ENCODE assay signal across 17 cellular contexts in genomic region chr17:40526668-40527067, GRCh38. TPM values are rescaled to one million over a fixed set of nuclear protein-coding genes. Genes with fewer than 3 reads are reported as not detected.
A peak's percentile ranks its signal among the peaks of the same experiment; 100 is the strongest.
DNase-seq lines count a peak whose midpoint lies in the region; ATAC-seq lines count a peak whose summit lies in the region.
"Had no signal": no experiment of that assay in that cellular context is flagged by ENCODE, and none has a peak within 500 bp of the region (broad histone marks: within the 10 kb centered on the region; RNA-seq: fewer than 3 reads in every experiment).

No MANE protein-coding gene starts in this region.

- peak; percentile 53 to 79 for ATAC-seq in right cardiac atrium
- no peak for ATAC-seq in stimulated activated naive B cell treated with anti-CD40 and anti-IgM and Interleukin-4, amounts not matched to agents 10 μg/mL and 1 μg/mL and 100 μg/mL, for 72 hours (replicated peaks)
- no peak for ATAC-seq in activated CD8-positive, alpha-beta T cell treated with anti-CD3 and anti-CD28 coated beads, Interleukin-2, amount 10 ng/mL, durations not matched to agents 7 days and 5 days
- ATAC-seq: activated CD8-positive, alpha-beta memory T cell treated with anti-CD3 and anti-CD28 coated beads, Interleukin-2, amount 10 ng/mL, durations not matched to agents 7 days and 5 days had no signal

- 48% methylated on average over 5 of the region's 5 CpGs for WGBS in right cardiac atrium

- peaks cover 17% of the 10 kb centered on the region for H3K36me3 Mint-ChIP-seq in activated T-cell treated with anti-CD3 and anti-CD28 coated beads, Interleukin-2, amount 50 U/mL, for 24 hours (ENCODE audit: low read depth)
- H3K36me3 Mint-ChIP-seq in activated T-helper 2 cell treated with anti-CD3 and anti-CD28 coated beads, Interferon-gamma antibody, Interleukin-2, Interleukin-4, amounts not matched to agents 10 μg/mL and 5 μg/mL and 100 μg/mL, durations not matched to agents 14 hours and 24 hours and 36 hours (ENCODE audit: low read depth) = peaks cover 56% of the 10 kb centered on the region
- H3K36me3 Mint-ChIP-seq in stimulated activated naive B cell treated with anti-CD40 and anti-IgM and Interleukin-4, amounts not matched to agents 10 μg/mL and 1 μg/mL and 100 μg/mL, for 72 hours = peaks cover 7 to 25% of the 10 kb centered on the region in 2 donors
- peaks cover 63% of the 10 kb centered on the region for H3K36me3 Mint-ChIP-seq in activated CD8-positive, alpha-beta T cell treated with anti-CD3 and anti-CD28 coated beads, Interleukin-2, amount 10 ng/mL, durations not matched to agents 7 days and 5 days (ENCODE audit: low read depth)

- H3K27me3 Mint-ChIP-seq in activated T-cell treated with anti-CD3 and anti-CD28 coated beads, Interleukin-2, amount 50 U/mL, for 24 hours = no peaks in the 10 kb centered on the region
- no peaks in the 10 kb centered on the region for H3K27me3 Mint-ChIP-seq in activated T-helper 2 cell treated with anti-CD3 and anti-CD28 coated beads, Interferon-gamma antibody, Interleukin-2, Interleukin-4, amounts not matched to agents 10 μg/mL and 5 μg/mL and 100 μg/mL, durations not matched to agents 14 hours and 24 hours and 36 hours (ENCODE audit: low read depth)
- H3K27me3 Mint-ChIP-seq in stimulated activated naive B cell treated with anti-CD40 and anti-IgM and Interleukin-4, amounts not matched to agents 10 μg/mL and 1 μg/mL and 100 μg/mL, for 72 hours = no peaks in the 10 kb centered on the region
- no peaks in the 10 kb centered on the region for H3K27me3 Mint-ChIP-seq in activated CD8-positive, alpha-beta T cell treated with anti-CD3 and anti-CD28 coated beads, Interleukin-2, amount 10 ng/mL, durations not matched to agents 7 days and 5 days (ENCODE audit: low read depth)
- H3K27me3 Mint-ChIP-seq: central memory CD8-positive, alpha-beta T cell; naive B cell had no signal

- H3K4me3 Mint-ChIP-seq in activated T-cell treated with anti-CD3 and anti-CD28 coated beads, Interleukin-2, amount 50 U/mL, for 24 hours = no peak overlapping the region
- H3K4me3 Mint-ChIP-seq in activated T-helper 2 cell treated with anti-CD3 and anti-CD28 coated beads, Interferon-gamma antibody, Interleukin-2, Interleukin-4, amounts not matched to agents 10 μg/mL and 5 μg/mL and 100 μg/mL, durations not matched to agents 14 hours and 24 hours and 36 hours (ENCODE audit: low read depth) = no peak overlapping the region
- no peak overlapping the region for H3K4me3 Mint-ChIP-seq in stimulated activated naive B cell treated with anti-CD40 and anti-IgM and Interleukin-4, amounts not matched to agents 10 μg/mL and 1 μg/mL and 100 μg/mL, for 72 hours
- H3K4me3 Mint-ChIP-seq in activated CD8-positive, alpha-beta T cell treated with anti-CD3 and anti-CD28 coated beads, Interleukin-2, amount 10 ng/mL, durations not matched to agents 7 days and 5 days = no peak overlapping the region
- H3K4me3 Mint-ChIP-seq: activated CD8-positive, alpha-beta memory T cell treated with anti-CD3 and anti-CD28 coated beads, Interleukin-2, amount 10 ng/mL, durations not matched to agents 7 days and 5 days; central memory CD8-positive, alpha-beta T cell; naive B cell had no signal

- H3K27ac Mint-ChIP-seq in activated T-cell treated with anti-CD3 and anti-CD28 coated beads, Interleukin-2, amount 50 U/mL, for 24 hours = no peak overlapping the region
- peak overlapping the region; percentile 16 for H3K27ac Mint-ChIP-seq in activated T-helper 2 cell treated with anti-CD3 and anti-CD28 coated beads, Interferon-gamma antibody, Interleukin-2, Interleukin-4, amounts not matched to agents 10 μg/mL and 5 μg/mL and 100 μg/mL, durations not matched to agents 14 hours and 24 hours and 36 hours
- H3K27ac Mint-ChIP-seq in stimulated activated naive B cell treated with anti-CD40 and anti-IgM and Interleukin-4, amounts not matched to agents 10 μg/mL and 1 μg/mL and 100 μg/mL, for 72 hours = peak overlapping the region; percentile 20
- no peak overlapping the region for H3K27ac Mint-ChIP-seq in activated CD8-positive, alpha-beta T cell treated with anti-CD3 and anti-CD28 coated beads, Interleukin-2, amount 10 ng/mL, durations not matched to agents 7 days and 5 days
- H3K27ac Mint-ChIP-seq: activated CD8-positive, alpha-beta memory T cell treated with anti-CD3 and anti-CD28 coated beads, Interleukin-2, amount 10 ng/mL, durations not matched to agents 7 days and 5 days had no signal

- H3K4me3 ChIP-seq in right cardiac atrium (ENCODE audit: low read length) = no peak overlapping the region
- H3K4me3 ChIP-seq: hepatocyte, SK-N-MC had no signal

- H3K4me1 Mint-ChIP-seq in activated T-cell treated with anti-CD3 and anti-CD28 coated beads, Interleukin-2, amount 50 U/mL, for 24 hours (ENCODE audit: low read depth) = peaks cover 39% of the 10 kb centered on the region
- H3K4me1 Mint-ChIP-seq in activated T-helper 2 cell treated with anti-CD3 and anti-CD28 coated beads, Interferon-gamma antibody, Interleukin-2, Interleukin-4, amounts not matched to agents 10 μg/mL and 5 μg/mL and 100 μg/mL, durations not matched to agents 14 hours and 24 hours and 36 hours (ENCODE audit: low read depth) = peaks cover 49% of the 10 kb centered on the region
- peaks cover 17 to 18% of the 10 kb centered on the region in 2 donors for H3K4me1 Mint-ChIP-seq in stimulated activated naive B cell treated with anti-CD40 and anti-IgM and Interleukin-4, amounts not matched to agents 10 μg/mL and 1 μg/mL and 100 μg/mL, for 72 hours
- H3K4me1 Mint-ChIP-seq in activated CD8-positive, alpha-beta T cell treated with anti-CD3 and anti-CD28 coated beads, Interleukin-2, amount 10 ng/mL, durations not matched to agents 7 days and 5 days (ENCODE audit: low read depth) = peaks cover 54% of the 10 kb centered on the region

- peaks cover 15% of the 10 kb centered on the region for H3K9me3 Mint-ChIP-seq in activated T-cell treated with anti-CD3 and anti-CD28 coated beads, Interleukin-2, amount 50 U/mL, for 24 hours
- H3K9me3 Mint-ChIP-seq in activated T-helper 2 cell treated with anti-CD3 and anti-CD28 coated beads, Interferon-gamma antibody, Interleukin-2, Interleukin-4, amounts not matched to agents 10 μg/mL and 5 μg/mL and 100 μg/mL, durations not matched to agents 14 hours and 24 hours and 36 hours = peaks cover 42% of the 10 kb centered on the region
- peaks cover 11 to 13% of the 10 kb centered on the region in 2 donors for H3K9me3 Mint-ChIP-seq in stimulated activated naive B cell treated with anti-CD40 and anti-IgM and Interleukin-4, amounts not matched to agents 10 μg/mL and 1 μg/mL and 100 μg/mL, for 72 hours
- H3K9me3 Mint-ChIP-seq in activated CD8-positive, alpha-beta T cell treated with anti-CD3 and anti-CD28 coated beads, Interleukin-2, amount 10 ng/mL, durations not matched to agents 7 days and 5 days (ENCODE audit: insufficient read depth) = peaks cover 32% of the 10 kb centered on the region
- H3K9me3 Mint-ChIP-seq: central memory CD8-positive, alpha-beta T cell had no signal

- DNase-seq in activated T-cell treated with anti-CD3 and anti-CD28 coated beads, Interleukin-2, amount 50 U/mL, for 24 hours = peak; percentile 25
- DNase-seq in activated T-cell treated with anti-CD3 and anti-CD28 coated beads for 4 hours (no peak), right cardiac atrium (peak in 2 of 3 donors; percentile 72), NCI-H1417 (lab: John Stamatoyannopoulos, UW) (no peak), Kasumi-1 (lab: John Stamatoyannopoulos, UW) (no peak)
- DNase-seq in activated T-helper 2 cell treated with anti-CD3 and anti-CD28 coated beads, Interferon-gamma antibody, Interleukin-2, Interleukin-4, amounts not matched to agents 10 μg/mL and 5 μg/mL and 100 μg/mL, durations not matched to agents 14 hours and 24 hours and 36 hours (ENCODE audit: low spot score) = no peak
- DNase-seq in stimulated activated naive B cell treated with anti-CD40 and anti-IgM and Interleukin-4, amounts not matched to agents 10 μg/mL and 1 μg/mL and 100 μg/mL, for 72 hours = no peak
- DNase-seq in activated CD8-positive, alpha-beta T cell treated with anti-CD3 and anti-CD28 coated beads, Interleukin-2, amount 10 ng/mL, durations not matched to agents 7 days and 5 days = no peak
- DNase-seq: activated CD8-positive, alpha-beta memory T cell treated with anti-CD3 and anti-CD28 coated beads, Interleukin-2, amount 10 ng/mL, durations not matched to agents 7 days and 5 days; naive B cell; NCI-H1105; NCI-H2171 treated with DMSO at 0.1 percent for 48 hours; stimulated activated CD4-positive, alpha-beta T cell treated with anti-CD3 and anti-CD28 coated beads, Interleukin-4, amount 100 ng/mL, for 1 hour had no signal

- no peak overlapping the region for H3K27ac ChIP-seq in right cardiac atrium (ENCODE audit: low read length)
- H3K27ac ChIP-seq: hepatocyte, SK-N-MC had no signal

- POLR2A ChIA-PET in activated CD8-positive, alpha-beta T cell treated with anti-CD3 and anti-CD28 coated beads, Interleukin-2, amount 10 ng/mL, durations not matched to agents 7 days and 5 days (lab: Charles Lee) = interaction anchor here (1.1 to 1.4 kb wide), 2 partner anchors 9 to 164 kb away, joined by 3 to 5 read pairs; no protein-coding TSS in a partner anchor

- CTCF ChIA-PET in activated CD8-positive, alpha-beta T cell treated with anti-CD3 and anti-CD28 coated beads, Interleukin-2, amount 10 ng/mL, durations not matched to agents 7 days and 5 days (lab: Charles Lee) = interaction anchor here (1.2 to 2.5 kb wide), 3 partner anchors 34 to 50 kb away, joined by 3 to 10 read pairs (median 5); no protein-coding TSS in a partner anchor

- intact Hi-C loops in activated T-helper 2 cell treated with anti-CD3 and anti-CD28 coated beads, Interferon-gamma antibody, Interleukin-2, Interleukin-4, amounts not matched to agents 10 μg/mL and 5 μg/mL and 100 μg/mL, durations not matched to agents 14 hours and 24 hours and 36 hours (cut with micrococcal nuclease) = no loop called here
- intact Hi-C loops in right cardiac atrium (cut with DNase I) = no loop called here

- no peaks in the 10 kb centered on the region for H3K27me3 ChIP-seq in right cardiac atrium (ENCODE audit: control insufficient read depth, insufficient read depth)
- H3K27me3 ChIP-seq: hepatocyte had no signal

- H3K9me3 ChIP-seq in right cardiac atrium (ENCODE audit: control insufficient read depth, low read length) = no peaks in the 10 kb centered on the region

- H3K4me1 ChIP-seq in right cardiac atrium (ENCODE audit: control insufficient read depth, insufficient read depth, low read length) = no peaks in the 10 kb centered on the region

RNA-seq across cellular contexts. Expression of gene TNS4, which starts 25.2 kb away (rescaled TPM):
- total RNA-seq in activated T-helper 2 cell treated with anti-CD3 and anti-CD28 coated beads, Interferon-gamma antibody, Interleukin-2, Interleukin-4, amounts not matched to agents 10 μg/mL and 5 μg/mL and 100 μg/mL, durations not matched to agents 14 hours and 24 hours and 36 hours = 8.7 and 9.0 TPM in 2 replicates
- total RNA-seq in right cardiac atrium = under 1 TPM in 1 of 4 donors, not detected in 3; 0.14 TPM
- polyA plus RNA-seq in right cardiac atrium = not detected
- 1 to 10 TPM; 8.4 to 9.0 TPM for total RNA-seq in activated CD8-positive, alpha-beta T cell treated with anti-CD3 and anti-CD28 coated beads, Interleukin-2, amount 10 ng/mL, durations not matched to agents 7 days and 5 days
- total RNA-seq: hepatocyte had no signal

RNA-seq across cellular contexts. Expression of gene CCR7, which starts 38.6 kb away (rescaled TPM):
- 367 and 374 TPM in 2 replicates for total RNA-seq in activated T-helper 2 cell treated with anti-CD3 and anti-CD28 coated beads, Interferon-gamma antibody, Interleukin-2, Interleukin-4, amounts not matched to agents 10 μg/mL and 5 μg/mL and 100 μg/mL, durations not matched to agents 14 hours and 24 hours and 36 hours
- under 1 TPM in 2 of 4 donors, not detected in 2; 0.19 to 0.20 TPM for total RNA-seq in right cardiac atrium
- 0.11 TPM for polyA plus RNA-seq in right cardiac atrium
- total RNA-seq in activated CD8-positive, alpha-beta T cell treated with anti-CD3 and anti-CD28 coated beads, Interleukin-2, amount 10 ng/mL, durations not matched to agents 7 days and 5 days = 100 to 1,000 TPM; 171 to 173 TPM
- total RNA-seq: renal cortical epithelial cell had no signal

Comparison
In these comparisons a context has a peak if more than half of its experiments do, and no peak if none do; other contexts are left out.
1. DNase-seq: peak in activated T-cell treated with anti-CD3 and anti-CD28 coated beads, Interleukin-2, amount 50 U/mL, for 24 hours (single experiment) and right cardiac atrium (2 of 3); none in activated T-cell treated with anti-CD3 and anti-CD28 coated beads for 4 hours (single experiment), activated T-helper 2 cell treated with anti-CD3 and anti-CD28 coated beads, Interferon-gamma antibody, Interleukin-2, Interleukin-4, amounts not matched to agents 10 μg/mL and 5 μg/mL and 100 μg/mL, durations not matched to agents 14 hours and 24 hours and 36 hours (single experiment), stimulated activated naive B cell treated with anti-CD40 and anti-IgM and Interleukin-4, amounts not matched to agents 10 μg/mL and 1 μg/mL and 100 μg/mL, for 72 hours (single experiment), NCI-H1417 (0 of 3), Kasumi-1 (0 of 2) and activated CD8-positive, alpha-beta T cell treated with anti-CD3 and anti-CD28 coated beads, Interleukin-2, amount 10 ng/mL, durations not matched to agents 7 days and 5 days (single experiment).
2. H3K27ac Mint-ChIP-seq: peak in activated T-helper 2 cell treated with anti-CD3 and anti-CD28 coated beads, Interferon-gamma antibody, Interleukin-2, Interleukin-4, amounts not matched to agents 10 μg/mL and 5 μg/mL and 100 μg/mL, durations not matched to agents 14 hours and 24 hours and 36 hours (single experiment) and stimulated activated naive B cell treated with anti-CD40 and anti-IgM and Interleukin-4, amounts not matched to agents 10 μg/mL and 1 μg/mL and 100 μg/mL, for 72 hours (single experiment); none in activated T-cell treated with anti-CD3 and anti-CD28 coated beads, Interleukin-2, amount 50 U/mL, for 24 hours (single experiment) and activated CD8-positive, alpha-beta T cell treated with anti-CD3 and anti-CD28 coated beads, Interleukin-2, amount 10 ng/mL, durations not matched to agents 7 days and 5 days (single experiment).
3. ATAC-seq: peak in right cardiac atrium (2 of 2); none in stimulated activated naive B cell treated with anti-CD40 and anti-IgM and Interleukin-4, amounts not matched to agents 10 μg/mL and 1 μg/mL and 100 μg/mL, for 72 hours (0 of 2) and activated CD8-positive, alpha-beta T cell treated with anti-CD3 and anti-CD28 coated beads, Interleukin-2, amount 10 ng/mL, durations not matched to agents 7 days and 5 days (single experiment).
4. RNA of gene CCR7, which starts 38.6 kb away (total RNA-seq): 367 to 374 TPM in activated T-helper 2 cell treated with anti-CD3 and anti-CD28 coated beads, Interferon-gamma antibody, Interleukin-2, Interleukin-4, amounts not matched to agents 10 μg/mL and 5 μg/mL and 100 μg/mL, durations not matched to agents 14 hours and 24 hours and 36 hours and 171 to 173 TPM in activated CD8-positive, alpha-beta T cell treated with anti-CD3 and anti-CD28 coated beads, Interleukin-2, amount 10 ng/mL, durations not matched to agents 7 days and 5 days; 0.19 to 0.20 TPM in right cardiac atrium; every median in the first group is over 100 times any median in the second.